In the genomic region with DNA sequence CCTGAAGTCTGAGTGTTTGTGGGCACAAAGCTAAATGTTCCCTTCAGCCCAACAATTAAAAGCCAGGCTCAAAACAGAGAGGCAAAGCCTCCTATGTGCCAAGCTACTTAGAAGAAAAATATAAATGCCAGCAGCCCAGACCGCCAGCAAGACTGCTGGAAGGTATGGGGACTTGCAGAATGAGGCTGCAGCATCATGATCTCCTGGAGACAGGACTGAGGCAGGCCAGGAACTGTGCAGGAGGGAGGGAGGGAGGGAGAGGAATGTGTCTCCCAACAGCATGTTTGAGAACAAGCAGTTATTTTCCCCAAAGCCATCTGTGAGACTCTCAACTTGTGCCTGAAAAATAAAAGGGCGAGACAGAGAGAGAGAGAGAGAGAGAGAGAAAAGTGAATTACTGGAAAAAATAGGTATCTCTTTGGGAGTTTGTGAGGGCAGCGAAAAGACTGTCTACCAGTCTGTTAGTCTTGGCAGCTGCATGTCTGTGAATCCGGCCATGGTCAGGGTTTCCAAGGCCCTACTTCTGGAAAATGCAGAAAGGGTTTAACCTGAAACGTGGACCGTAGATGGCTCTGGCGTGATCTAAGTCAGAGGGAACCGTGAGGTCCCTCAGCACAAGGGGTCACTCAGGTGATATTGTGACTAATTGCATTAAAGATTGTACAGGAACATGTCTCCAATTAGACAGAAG, we compare ENCODE assay signal across 12 cellular contexts.
DNase-seq lines count a peak whose midpoint lies in the region; ATAC-seq and TF ChIP-seq lines count a peak whose summit lies in the region.
"Had no signal": no experiment of that assay in that cellular context is flagged by ENCODE, and none has a peak within 500 bp of the region (broad histone marks: within the 10 kb centered on the region; RNA-seq: fewer than 3 reads in every experiment).

No MANE protein-coding gene starts in this region.

- ATAC-seq in GM19324 (IDR thresholded peaks at IDR 0.05; ENCODE audit: low FRiP score, unreplicated experiment), result peak; percentile 15
- peak; percentile 6 for ATAC-seq in HG03354 (IDR thresholded peaks at IDR 0.05; ENCODE audit: poor library complexity, severe bottlenecking, unreplicated experiment)
- ATAC-seq: activated CD8-positive, alpha-beta T cell treated with anti-CD3 and anti-CD28 coated beads for 36 hours; T-cell had no signal

- H4K20me1 ChIP-seq in smooth muscle cell (ENCODE audit: low read depth), result no peaks in the 10 kb centered on the region

- H3K27me3 ChIP-seq in smooth muscle cell (ENCODE audit: low read depth) (no peaks in the 10 kb centered on the region), HAP-1 (ENCODE audit: low read depth) (no peaks in the 10 kb centered on the region)

- no peak for TF ChIP-seq CTCF in smooth muscle cell (IDR thresholded peaks at IDR 0.05; ENCODE audit: borderline replicate concordance, insufficient read depth, poor library complexity, severe bottlenecking)

- no peaks in the 10 kb centered on the region for H3K79me2 ChIP-seq in smooth muscle cell (ENCODE audit: low read depth)

- H3K9me3 ChIP-seq in smooth muscle cell (replicated peaks; ENCODE audit: low read depth), result no peaks in the 10 kb centered on the region
- H3K9me3 ChIP-seq in HAP-1, result no peaks in the 10 kb centered on the region
- H3K9me3 ChIP-seq: mucosa of descending colon had no signal

- no peak overlapping the region for H3K4me3 ChIP-seq in smooth muscle cell
- no peak overlapping the region for H3K4me3 ChIP-seq in HAP-1
- H3K4me3 ChIP-seq: mucosa of descending colon had no signal

- no peaks in the 10 kb centered on the region for H3F3A ChIP-seq in smooth muscle cell (ENCODE audit: low read depth)

- H3K27ac ChIP-seq in smooth muscle cell (ENCODE audit: low read depth), result no peak overlapping the region

- peak; percentile 43 for DNase-seq in fibroblast of gingiva (ENCODE audit: low read depth)
- DNase-seq in smooth muscle cell (lab: John Stamatoyannopoulos, UW; ENCODE audit: unreplicated experiment), result no peak
- no peak for DNase-seq in activated effector memory CD4-positive, alpha-beta T cell treated with Interleukin-2 at 50 U/mL for 16 hours
- no peak for DNase-seq in HAP-1 (ENCODE audit: low spot score in 2 of 2)
- no peak for DNase-seq in stimulated activated CD4-positive, alpha-beta T cell treated with anti-CD3 and anti-CD28 coated beads, Interleukin-12 subunit alpha, Interleukin-12 subunit beta, amount 100 ng/mL, for 4 hours
- DNase-seq: DMS79; effector memory CD4-positive, alpha-beta T cell; T-cell had no signal

- peak overlapping the region; percentile 8 for H2AFZ ChIP-seq in smooth muscle cell (ENCODE audit: low read depth)

- no peak overlapping the region for H3K9ac ChIP-seq in smooth muscle cell (ENCODE audit: low read depth)

- no peaks in the 10 kb centered on the region for H3K4me1 ChIP-seq in smooth muscle cell (ENCODE audit: low read depth)
- H3K4me1 ChIP-seq in HAP-1, result no peaks in the 10 kb centered on the region

- no peak overlapping the region for H3K4me2 ChIP-seq in smooth muscle cell

- H3K36me3 ChIP-seq in smooth muscle cell (ENCODE audit: low read depth), result no peaks in the 10 kb centered on the region
- H3K36me3 ChIP-seq in HAP-1 (replicated peaks), result no peaks in the 10 kb centered on the region

- 75% methylated on average over 8 of the region's 8 CpGs for WGBS in smooth muscle cell (ENCODE audit: low lambda C conversion rate)

- in situ Hi-C loops in HAP-1 (cut with MboI; ENCODE audit: low sequenced_read_pairs), result loop anchor here (10.0 kb wide), 1 partner anchor 256 kb away; no protein-coding TSS in a partner anchor
